13 cellular contexts compared by ENCODE assay signal in the genomic region with DNA sequence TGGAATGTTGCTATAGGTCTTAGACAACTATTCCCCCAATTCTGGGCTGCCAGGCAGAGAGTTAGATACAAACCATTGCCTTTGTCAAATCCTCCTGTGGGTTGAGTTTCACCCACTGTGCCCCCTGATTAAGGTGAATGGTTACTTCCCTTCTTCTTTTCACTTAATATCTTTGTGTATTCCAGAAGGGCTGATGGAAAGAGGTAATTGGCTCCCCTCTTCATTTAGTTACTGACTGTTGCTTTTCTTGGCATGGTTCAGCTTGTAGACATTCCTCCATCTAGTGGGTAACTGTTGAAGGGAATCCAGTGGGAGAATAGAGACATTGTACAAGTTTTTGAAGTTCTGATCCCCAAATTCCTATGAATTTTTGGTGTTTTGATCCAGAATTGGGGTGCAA. TPM values are rescaled to one million over a fixed set of nuclear protein-coding genes. Genes with fewer than 3 reads are reported as not detected.
DNase-seq lines count a peak whose midpoint lies in the region; ATAC-seq and TF ChIP-seq lines count a peak whose summit lies in the region.
"Had no signal": no experiment of that assay in that cellular context is flagged by ENCODE, and none has a peak within 500 bp of the region (broad histone marks: within the 10 kb centered on the region; RNA-seq: fewer than 3 reads in every experiment).

No MANE protein-coding gene starts in this region.

- no peak overlapping the region for H3K9ac ChIP-seq in SK-N-SH

- H3K27ac ChIP-seq in SK-N-SH (ENCODE audit: low read depth in 2 of 2, low read length in 1 of 2), result peak overlapping the region in 1 of 2 experiments; percentile 77; a peak in 2 of 4 replicates

- TF ChIP-seq EP300 in SK-N-SH (IDR thresholded peaks at IDR 0.05; ENCODE audit: borderline replicate concordance in 1 of 2, low read depth in 1 of 2, low read length in 1 of 2), result no peak

- H3K9me2 ChIP-seq in SK-N-SH, result no peaks in the 10 kb centered on the region

- H4K20me1 ChIP-seq in SK-N-SH (ENCODE audit: insufficient read depth), result peaks cover 39% of the 10 kb centered on the region

- peaks cover 94% of the 10 kb centered on the region for H3K79me2 ChIP-seq in SK-N-SH (ENCODE audit: insufficient read depth)

- no peak overlapping the region for H2AFZ ChIP-seq in SK-N-SH (ENCODE audit: low read depth)

- TF ChIP-seq RAD21 in SK-N-SH (IDR thresholded peaks at IDR 0.05; ENCODE audit: low read length), result no peak

- H3K27me3 ChIP-seq in SK-N-SH (ENCODE audit: insufficient read depth), result no peaks in the 10 kb centered on the region

- H3K4me3 ChIP-seq in SK-N-SH (ENCODE audit: low read depth in 2 of 2, low read length in 1 of 2) (no peak overlapping the region), fibroblast of pulmonary artery (replicated peaks; ENCODE audit: low read depth, low read length) (no peak overlapping the region)
- H3K4me3 ChIP-seq: K562 had no signal

- H3K4me1 ChIP-seq in SK-N-SH (ENCODE audit: control insufficient read depth in 1 of 2, insufficient read depth in 2 of 2, low read depth in 1 of 2, low read length in 1 of 2), result peaks cover 5 to 39% of the 10 kb centered on the region in 2 experiments; a peak in 3 of 4 replicates

- CTCF ChIA-PET in SK-N-SH (lab: Yijun Ruan, JAX), result no interaction called here

- POLR2A ChIA-PET in SK-N-SH (lab: Yijun Ruan, JAX), result no interaction called here

- DNase-seq in EH (ENCODE audit: low read depth) (peak; percentile 71), SK-N-SH (no peak), fibroblast of pulmonary artery (ENCODE audit: low read depth) (no peak), renal cortical epithelial cell (ENCODE audit: low read depth) (peak; percentile 47), NCI-H2171 (lab: John Stamatoyannopoulos, UW) (no peak), epidermal melanocyte (ENCODE audit: insufficient read length, low spot score) (no peak)
- DNase-seq: activated naive CD4-positive, alpha-beta T cell; CD8-positive, alpha-beta memory T cell; NCI-H146; NCI-H748 treated with DMSO at 0.1 percent for 48 hours; stimulated activated naive CD8-positive, alpha-beta T cell treated with anti-CD3 and anti-CD28 coated beads, Interleukin-15, Interleukin-2, amounts not matched to agents 100 U/mL and 50 U/mL, for 24 hours had no signal

- peak overlapping the region; percentile 26; the same call in 1 of the 2 replicates for H3K4me2 ChIP-seq in SK-N-SH

- H3K9me3 ChIP-seq in SK-N-SH, result no peaks in the 10 kb centered on the region

- H3F3A ChIP-seq in SK-N-SH (replicated peaks; ENCODE audit: insufficient read depth), result peaks cover 12% of the 10 kb centered on the region

- no peak for ATAC-seq in HG02610 (IDR thresholded peaks at IDR 0.05; ENCODE audit: unreplicated experiment)
- ATAC-seq: stimulated activated naive CD8-positive, alpha-beta T cell treated with anti-CD3 and anti-CD28 coated beads, Interleukin-15, Interleukin-2, amounts not matched to agents 100 U/mL and 50 U/mL, for 24 hours had no signal

- TF ChIP-seq CTCF in SK-N-SH (IDR thresholded peaks at IDR 0.05) (peak; percentile 31), fibroblast of pulmonary artery (IDR thresholded peaks at IDR 0.05; ENCODE audit: low read length, missing control alignments) (peak; percentile 35)

- no peaks in the 10 kb centered on the region for H3K36me3 ChIP-seq in SK-N-SH (replicated peaks in 1 of 2; ENCODE audit: control insufficient read depth in 1 of 2, insufficient read depth in 2 of 2, low read length in 1 of 2)

TF ChIP-seq in SK-N-SH, 30 proteins besides CTCF, POLR2A, EP300 and RAD21:
- TF ChIP-seq, protein P1, sequence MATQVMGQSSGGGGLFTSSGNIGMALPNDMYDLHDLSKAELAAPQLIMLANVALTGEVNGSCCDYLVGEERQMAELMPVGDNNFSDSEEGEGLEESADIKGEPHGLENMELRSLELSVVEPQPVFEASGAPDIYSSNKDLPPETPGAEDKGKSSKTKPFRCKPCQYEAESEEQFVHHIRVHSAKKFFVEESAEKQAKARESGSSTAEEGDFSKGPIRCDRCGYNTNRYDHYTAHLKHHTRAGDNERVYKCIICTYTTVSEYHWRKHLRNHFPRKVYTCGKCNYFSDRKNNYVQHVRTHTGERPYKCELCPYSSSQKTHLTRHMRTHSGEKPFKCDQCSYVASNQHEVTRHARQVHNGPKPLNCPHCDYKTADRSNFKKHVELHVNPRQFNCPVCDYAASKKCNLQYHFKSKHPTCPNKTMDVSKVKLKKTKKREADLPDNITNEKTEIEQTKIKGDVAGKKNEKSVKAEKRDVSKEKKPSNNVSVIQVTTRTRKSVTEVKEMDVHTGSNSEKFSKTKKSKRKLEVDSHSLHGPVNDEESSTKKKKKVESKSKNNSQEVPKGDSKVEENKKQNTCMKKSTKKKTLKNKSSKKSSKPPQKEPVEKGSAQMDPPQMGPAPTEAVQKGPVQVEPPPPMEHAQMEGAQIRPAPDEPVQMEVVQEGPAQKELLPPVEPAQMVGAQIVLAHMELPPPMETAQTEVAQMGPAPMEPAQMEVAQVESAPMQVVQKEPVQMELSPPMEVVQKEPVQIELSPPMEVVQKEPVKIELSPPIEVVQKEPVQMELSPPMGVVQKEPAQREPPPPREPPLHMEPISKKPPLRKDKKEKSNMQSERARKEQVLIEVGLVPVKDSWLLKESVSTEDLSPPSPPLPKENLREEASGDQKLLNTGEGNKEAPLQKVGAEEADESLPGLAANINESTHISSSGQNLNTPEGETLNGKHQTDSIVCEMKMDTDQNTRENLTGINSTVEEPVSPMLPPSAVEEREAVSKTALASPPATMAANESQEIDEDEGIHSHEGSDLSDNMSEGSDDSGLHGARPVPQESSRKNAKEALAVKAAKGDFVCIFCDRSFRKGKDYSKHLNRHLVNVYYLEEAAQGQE (IDR thresholded peaks at IDR 0.05; ENCODE audit: low read depth, low read length), result no peak
- TF ChIP-seq JUND (IDR thresholded peaks at IDR 0.05) (no peak), NFIC (IDR thresholded peaks at IDR 0.05; ENCODE audit: borderline replicate concordance) (no peak), YY1 (IDR thresholded peaks at IDR 0.05; ENCODE audit: low read depth) (no peak), CHD2 (IDR thresholded peaks at IDR 0.05; ENCODE audit: low read length, partially characterized antibody) (no peak), RFX5 (IDR thresholded peaks at IDR 0.05; ENCODE audit: low read length) (no peak), GABPA (IDR thresholded peaks at IDR 0.05; ENCODE audit: low read depth) (no peak), SIN3A (IDR thresholded peaks at IDR 0.05; ENCODE audit: borderline replicate concordance, low read depth, low read length) (no peak), POLR2AphosphoS5 (IDR thresholded peaks at IDR 0.05; ENCODE audit: low read depth, low read length) (no peak), RXRA (IDR thresholded peaks at IDR 0.05; ENCODE audit: borderline replicate concordance, low read depth) (no peak), TAF1 (IDR thresholded peaks at IDR 0.05; ENCODE audit: borderline replicate concordance, low read depth, low read length) (no peak), FOXM1 (IDR thresholded peaks at IDR 0.05; ENCODE audit: low read depth) (no peak)
- TF ChIP-seq, protein P2, sequence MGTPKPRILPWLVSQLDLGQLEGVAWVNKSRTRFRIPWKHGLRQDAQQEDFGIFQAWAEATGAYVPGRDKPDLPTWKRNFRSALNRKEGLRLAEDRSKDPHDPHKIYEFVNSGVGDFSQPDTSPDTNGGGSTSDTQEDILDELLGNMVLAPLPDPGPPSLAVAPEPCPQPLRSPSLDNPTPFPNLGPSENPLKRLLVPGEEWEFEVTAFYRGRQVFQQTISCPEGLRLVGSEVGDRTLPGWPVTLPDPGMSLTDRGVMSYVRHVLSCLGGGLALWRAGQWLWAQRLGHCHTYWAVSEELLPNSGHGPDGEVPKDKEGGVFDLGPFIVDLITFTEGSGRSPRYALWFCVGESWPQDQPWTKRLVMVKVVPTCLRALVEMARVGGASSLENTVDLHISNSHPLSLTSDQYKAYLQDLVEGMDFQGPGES (IDR thresholded peaks at IDR 0.05; ENCODE audit: low read depth, low read length), result no peak
- TF ChIP-seq, protein P3, sequence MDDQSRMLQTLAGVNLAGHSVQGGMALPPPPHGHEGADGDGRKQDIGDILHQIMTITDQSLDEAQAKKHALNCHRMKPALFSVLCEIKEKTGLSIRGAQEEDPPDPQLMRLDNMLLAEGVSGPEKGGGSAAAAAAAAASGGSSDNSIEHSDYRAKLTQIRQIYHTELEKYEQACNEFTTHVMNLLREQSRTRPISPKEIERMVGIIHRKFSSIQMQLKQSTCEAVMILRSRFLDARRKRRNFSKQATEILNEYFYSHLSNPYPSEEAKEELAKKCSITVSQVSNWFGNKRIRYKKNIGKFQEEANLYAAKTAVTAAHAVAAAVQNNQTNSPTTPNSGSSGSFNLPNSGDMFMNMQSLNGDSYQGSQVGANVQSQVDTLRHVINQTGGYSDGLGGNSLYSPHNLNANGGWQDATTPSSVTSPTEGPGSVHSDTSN (IDR thresholded peaks at IDR 0.05), result no peak

RNA-seq across cellular contexts. Expression of gene MACF1, which starts 43.8 kb away (rescaled TPM):
- 37.6 and 45.9 TPM in 2 replicates for polyA plus RNA-seq in SK-N-SH (2012; rRNA removed)
- polyA plus RNA-seq in SK-N-SH (2012; cell fraction: cytosol; rRNA removed), result 34.1 and 37.3 TPM in 2 replicates
- 141 and 172 TPM in 2 replicates for polyA plus RNA-seq in SK-N-SH (2012; cell fraction: nucleus; rRNA removed)
- 305 and 881 TPM in 2 replicates for total RNA-seq in renal cortical epithelial cell

Comparison
In these comparisons a context has a peak if more than half of its experiments do, and no peak if none do; other contexts are left out.
1. DNase-seq: peak in EH (single experiment) and renal cortical epithelial cell (single experiment); none in SK-N-SH (single experiment), fibroblast of pulmonary artery (single experiment), NCI-H2171 (single experiment) and epidermal melanocyte (single experiment).